29 cellular contexts compared by ENCODE assay signal in the genomic region with DNA sequence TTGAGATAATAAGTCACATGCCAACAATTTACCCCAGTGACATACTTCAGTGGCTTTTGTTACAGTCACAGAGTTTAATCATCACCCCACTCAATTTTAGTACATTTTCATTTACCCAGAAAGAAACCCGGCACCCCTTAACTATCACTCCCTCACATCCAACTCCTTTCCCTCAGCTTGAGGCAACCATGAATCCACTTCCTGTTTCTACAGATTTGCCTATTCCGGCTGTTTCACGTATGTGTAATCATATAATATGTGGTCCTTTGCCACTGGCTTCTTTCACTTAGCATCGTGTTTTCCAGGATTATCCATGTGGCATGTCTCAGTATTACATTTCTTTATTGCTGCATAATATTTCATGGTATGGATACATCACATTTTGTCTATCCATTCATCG.
"Had no signal": no experiment of that assay in that cellular context is flagged by ENCODE, and none has a peak within 500 bp of the region (broad histone marks: within the 10 kb centered on the region; RNA-seq: fewer than 3 reads in every experiment).

No MANE protein-coding gene starts in this region.

- FAIRE-seq: TTC549 had no signal

- DNase-seq: activated CD4-positive, alpha-beta memory T cell treated with anti-CD3 and anti-CD28 coated beads, Interleukin-2, amount 10 ng/mL, durations not matched to agents 7 days and 5 days; activated CD4-positive, alpha-beta T cell treated with anti-CD3 and anti-CD28 coated beads for 1 hour; activated CD4-positive, alpha-beta T cell treated with anti-CD3 and anti-CD28 coated beads for 4 hours; activated CD4-positive, alpha-beta T cell treated with anti-CD3 and anti-CD28 coated beads, Interleukin-2, amount 10 ng/mL, durations not matched to agents 7 days and 5 days; activated CD4-positive, alpha-beta T cell treated with anti-CD3 and anti-CD28 coated beads, Interleukin-2, amount 50 U/mL, for 4 hours; activated CD8-positive, alpha-beta memory T cell treated with anti-CD3 and anti-CD28 coated beads, Interleukin-2, amount 50 U/mL, for 48 hours; activated gamma-delta T cell; activated naive CD4-positive, alpha-beta T cell; activated naive CD4-positive, alpha-beta T cell treated with anti-CD3 and anti-CD28 coated beads, Interleukin-2, amount 10 ng/mL, durations not matched to agents 7 days and 5 days; activated naive CD8-positive, alpha-beta T cell treated with anti-CD3 and anti-CD28 coated beads, Interleukin-2, amount 10 ng/mL, durations not matched to agents 7 days and 5 days; activated T-cell treated with anti-CD3 and anti-CD28 coated beads for 4 hours; activated T-cell treated with anti-CD3 and anti-CD28 coated beads, Interleukin-2, amount 50 U/mL, for 24 hours; activated T-cell treated with anti-CD3 and anti-CD28 coated beads, Interleukin-2, amount 50 U/mL, for 72 hours; central memory CD4-positive, alpha-beta T cell; cerebellar nuclear complex; colonic mucosa; effector CD8-positive, alpha-beta T cell; endodermal cell; foreskin fibroblast; head of caudate nucleus; hippocampal formation; T1000 had no signal

- H3K4me3 ChIP-seq: ascending aorta, breast epithelium, cardiac muscle cell, colonic mucosa had no signal

- ATAC-seq: activated naive CD4-positive, alpha-beta T cell treated with anti-CD3 and anti-CD28 coated beads, Interleukin-2, amount 50 U/mL, for 72 hours; activated T-cell treated with anti-CD3 and anti-CD28 coated beads, Interleukin-2, amount 50 U/mL, for 72 hours; esophagus mucosa; WTC11 had no signal
